Comparison of ENCODE assay signal across 8 cellular contexts in genomic region chr11:69122642-69123431, GRCh38. TPM values are rescaled to one million over a fixed set of nuclear protein-coding genes. Genes with fewer than 3 reads are reported as not detected.
DNase-seq lines count a peak whose midpoint lies in the region; ATAC-seq, FAIRE-seq and TF ChIP-seq lines count a peak whose summit lies in the region.

No MANE protein-coding gene starts in this region.

- H3K27ac ChIP-seq in C4-2B (peak overlapping the region; percentile 52), H1 (ENCODE audit: low read depth, low read length) (peak overlapping the region; percentile 25; the same call in 1 of the 2 replicates), mucosa of rectum (ENCODE audit: low read depth in 2 of 2, low read length in 2 of 2) (peak overlapping the region; percentile 38 to 61)

- H3K79me2 ChIP-seq in H1 (ENCODE audit: control insufficient read depth in 1 of 2, insufficient read depth in 2 of 2, low read length in 2 of 2) = no peaks in the 10 kb centered on the region

- peak; percentile 53 for DNase-seq in activated CD8-positive, alpha-beta T cell treated with anti-CD3 and anti-CD28 coated beads, Interleukin-2, amount 10 ng/mL, durations not matched to agents 7 days and 5 days
- DNase-seq in H1 (ENCODE audit: low read depth in 1 of 2, low spot score in 2 of 2) = peak; percentile 83 to 94
- peak; percentile 85 for DNase-seq in stimulated activated naive CD8-positive, alpha-beta T cell treated with anti-CD3 and anti-CD28 coated beads, Interleukin-15, Interleukin-2, amounts not matched to agents 100 U/mL and 50 U/mL, for 24 hours
- DNase-seq in UCSD-AML1 (lab: John Stamatoyannopoulos, UW; ENCODE audit: unreplicated experiment) = no peak

- H3K18ac ChIP-seq in H1 (ENCODE audit: extremely low read depth, low read length) = peak overlapping the region; percentile 92

- peak overlapping the region; percentile 40; the same call in 1 of the 2 replicates for H2BK15ac ChIP-seq in H1 (ENCODE audit: low read length)

- H3K4me1 ChIP-seq in H1 (replicated peaks in 1 of 4; ENCODE audit: control insufficient read depth in 3 of 4, insufficient read depth in 4 of 4, low read length in 3 of 4) (peaks cover 0 to 26% (median 18%) of the 10 kb centered on the region in 4 experiments; a peak in 6 of 7 replicates), mucosa of rectum (ENCODE audit: control insufficient read depth in 2 of 2, insufficient read depth in 2 of 2, low read length in 2 of 2) (peaks cover 14 to 20% of the 10 kb centered on the region in 2 donors)

- no peaks in the 10 kb centered on the region for H3K79me1 ChIP-seq in H1 (ENCODE audit: low read depth, low read length)

- H2BK20ac ChIP-seq in H1 (ENCODE audit: low read length) = peak overlapping the region; percentile 99; the same call in 1 of the 2 replicates

- H3K36me3 Mint-ChIP-seq in IgD-negative memory B cell = no peaks in the 10 kb centered on the region
- H3K36me3 Mint-ChIP-seq in activated CD8-positive, alpha-beta T cell treated with anti-CD3 and anti-CD28 coated beads, Interleukin-2, amount 10 ng/mL, durations not matched to agents 7 days and 5 days (ENCODE audit: low read depth) = no peaks in the 10 kb centered on the region

- peak overlapping the region; percentile 71 for H3K4ac ChIP-seq in H1 (replicated peaks; ENCODE audit: insufficient read length, low read depth, low read length)

- peak in 1 of 2 experiments; percentile 29; a peak in 1 of 3 replicates for TF ChIP-seq POLR2A in H1 (IDR thresholded peaks at IDR 0.05; ENCODE audit: control extremely low read depth in 1 of 2, low read depth in 2 of 2, low read length in 2 of 2)

- no peaks in the 10 kb centered on the region for H4K20me1 ChIP-seq in H1 (replicated peaks in 1 of 2; ENCODE audit: control insufficient read depth in 1 of 2, insufficient read depth in 2 of 2, low read length in 2 of 2)

- peak; percentile 63 for ATAC-seq in activated CD8-positive, alpha-beta T cell treated with anti-CD3 and anti-CD28 coated beads, Interleukin-2, amount 10 ng/mL, durations not matched to agents 7 days and 5 days
- ATAC-seq in stimulated activated naive CD8-positive, alpha-beta T cell treated with anti-CD3 and anti-CD28 coated beads, Interleukin-15, Interleukin-2, amounts not matched to agents 100 U/mL and 50 U/mL, for 24 hours = peak; percentile 90
- no peak for ATAC-seq in HG03025 (IDR thresholded peaks at IDR 0.05; ENCODE audit: low FRiP score, unreplicated experiment)

- H3K23me2 ChIP-seq in H1 (ENCODE audit: low read depth, low read length) = peaks cover 3% of the 10 kb centered on the region; the same call in 1 of the 2 replicates

- no peak overlapping the region for H3K23ac ChIP-seq in H1 (ENCODE audit: insufficient read length)

- peaks cover 0 to 5% (median under 1%) of the 10 kb centered on the region in 3 donors for H3K9me3 Mint-ChIP-seq in IgD-negative memory B cell
- H3K9me3 Mint-ChIP-seq in activated CD8-positive, alpha-beta T cell treated with anti-CD3 and anti-CD28 coated beads, Interleukin-2, amount 10 ng/mL, durations not matched to agents 7 days and 5 days (ENCODE audit: insufficient read depth) = no peaks in the 10 kb centered on the region

- CTCF ChIA-PET in activated CD8-positive, alpha-beta T cell treated with anti-CD3 and anti-CD28 coated beads, Interleukin-2, amount 10 ng/mL, durations not matched to agents 7 days and 5 days (lab: Charles Lee) = interaction anchor here (1.0 kb wide), 1 partner anchor 21 kb away, joined by 3 read pairs; no protein-coding TSS in a partner anchor
- CTCF ChIA-PET in H1 (lab: Charles Lee; ENCODE audit: partially characterized antibody) = interaction anchor here (0.7 to 3.9 kb wide), 10 partner anchors 9 to 547 kb away, joined by 3 to 20 read pairs (median 4); no protein-coding TSS in a partner anchor

- peak overlapping the region; percentile 99 for H2BK12ac ChIP-seq in H1 (ENCODE audit: low read depth, low read length)

- peak overlapping the region; percentile 12 to 85 (median 70) for H3K4me3 Mint-ChIP-seq in IgD-negative memory B cell
- peak overlapping the region; percentile 28 for H3K4me3 Mint-ChIP-seq in activated CD8-positive, alpha-beta T cell treated with anti-CD3 and anti-CD28 coated beads, Interleukin-2, amount 10 ng/mL, durations not matched to agents 7 days and 5 days

- peak in 1 of 2 experiments; percentile 9; a peak in 1 of 4 replicates for TF ChIP-seq RAD21 in H1 (IDR thresholded peaks at IDR 0.05 in 1 of 2, conservative IDR thresholded peaks at IDR 0.05 in 1 of 2; ENCODE audit: low read depth in 2 of 2, low read length in 2 of 2)

- no peak for TF ChIP-seq CTCF in C4-2B (conservative IDR thresholded peaks at IDR 0.05)
- no peak for TF ChIP-seq CTCF in H1 (IDR thresholded peaks at IDR 0.05; ENCODE audit: control extremely low read depth in 1 of 3, insufficient read depth in 1 of 3, low read depth in 1 of 3, low read length in 3 of 3)

- H3K9me3 ChIP-seq in H1 (ENCODE audit: insufficient read depth in 2 of 2, low read depth in 1 of 2, low read length in 1 of 2) (no peaks in the 10 kb centered on the region; a peak in 2 of 4 replicates), mucosa of rectum (ENCODE audit: control insufficient read depth in 2 of 2, low read length in 2 of 2) (no peaks in the 10 kb centered on the region)

- POLR2A ChIA-PET in activated CD8-positive, alpha-beta T cell treated with anti-CD3 and anti-CD28 coated beads, Interleukin-2, amount 10 ng/mL, durations not matched to agents 7 days and 5 days (lab: Charles Lee) = interaction anchor here (0.6 kb wide), 1 partner anchor 752 kb away, joined by 3 read pairs; no protein-coding TSS in a partner anchor
- POLR2A ChIA-PET in H1 (lab: Charles Lee; ENCODE audit: partially characterized antibody) = interaction anchor here (0.6 to 2.8 kb wide), 7 partner anchors 9 to 516 kb away, joined by 3 to 13 read pairs (median 3); no protein-coding TSS in a partner anchor

- no peak overlapping the region for H2BK120ac ChIP-seq in H1 (replicated peaks; ENCODE audit: low read depth, low read length)

- H3K27ac Mint-ChIP-seq in IgD-negative memory B cell = peak overlapping the region in 1 of 3 donors; percentile 16
- H3K27ac Mint-ChIP-seq in activated CD8-positive, alpha-beta T cell treated with anti-CD3 and anti-CD28 coated beads, Interleukin-2, amount 10 ng/mL, durations not matched to agents 7 days and 5 days = peak overlapping the region; percentile 68

- peak overlapping the region in 3 of 4 experiments; percentile 5 to 47 (median 14); a peak in 4 of 8 replicates for H3K4me3 ChIP-seq in H1 (ENCODE audit: extremely low read depth in 1 of 4, insufficient read depth in 2 of 4, low read depth in 3 of 4, low read length in 4 of 4)
- peak overlapping the region; percentile 41 to 47 for H3K4me3 ChIP-seq in mucosa of rectum (ENCODE audit: low read length in 2 of 2)

- no peak overlapping the region for H4K8ac ChIP-seq in H1 (ENCODE audit: extremely low read depth, insufficient read depth, low read length)

- peak overlapping the region; percentile 62 to 72 for H3K4me2 ChIP-seq in H1 (ENCODE audit: insufficient read depth in 1 of 2, low read depth in 2 of 2, low read length in 2 of 2)

- H3K56ac ChIP-seq in H1 (replicated peaks; ENCODE audit: insufficient read length, low read depth, low read length) = no peak overlapping the region

- peak in 1 of 2 experiments; percentile 86; a peak in 1 of 3 replicates for TF ChIP-seq EP300 in H1 (IDR thresholded peaks at IDR 0.05; ENCODE audit: borderline replicate concordance in 1 of 2, low read depth in 2 of 2, low read length in 2 of 2)

- peaks cover 9% of the 10 kb centered on the region for H3K27me3 Mint-ChIP-seq in IgD-negative memory B cell
- H3K27me3 Mint-ChIP-seq in activated CD8-positive, alpha-beta T cell treated with anti-CD3 and anti-CD28 coated beads, Interleukin-2, amount 10 ng/mL, durations not matched to agents 7 days and 5 days (ENCODE audit: low read depth) = peaks cover under 1% of the 10 kb centered on the region

- peak overlapping the region; percentile 94 for H4K91ac ChIP-seq in H1 (replicated peaks; ENCODE audit: insufficient read length, low read length)

- peaks cover 0 to 4% (median under 1%) of the 10 kb centered on the region in 4 experiments; a peak in 3 of 7 replicates for H3K27me3 ChIP-seq in H1 (replicated peaks in 1 of 4; ENCODE audit: control insufficient read depth in 3 of 4, extremely low read depth in 1 of 4, insufficient read depth in 3 of 4, low read length in 3 of 4)
- H3K27me3 ChIP-seq in mucosa of rectum (ENCODE audit: control insufficient read depth in 2 of 2, insufficient read depth in 2 of 2, low read length in 2 of 2) = no peaks in the 10 kb centered on the region

- H3K9ac ChIP-seq in H1 (replicated peaks in 1 of 4; ENCODE audit: extremely low read depth in 1 of 4, low read depth in 3 of 4, low read length in 3 of 4) (no peak overlapping the region; a peak in 1 of 7 replicates), mucosa of rectum (ENCODE audit: low read depth in 1 of 2, low read length in 2 of 2) (peak overlapping the region in 1 of 2 donors; percentile 40)

- H3K4me1 Mint-ChIP-seq in IgD-negative memory B cell = peaks cover 7 to 20% (median 11%) of the 10 kb centered on the region in 3 donors
- H3K4me1 Mint-ChIP-seq in activated CD8-positive, alpha-beta T cell treated with anti-CD3 and anti-CD28 coated beads, Interleukin-2, amount 10 ng/mL, durations not matched to agents 7 days and 5 days (ENCODE audit: low read depth) = peaks cover 28% of the 10 kb centered on the region

- FAIRE-seq in H1 (lab: Jason Lieb, UNC) = no peak

- H2AFZ ChIP-seq in H1 (ENCODE audit: low read length) = no peak overlapping the region

- peak overlapping the region; percentile 82; the same call in 1 of the 2 replicates for H2AK5ac ChIP-seq in H1 (ENCODE audit: low read depth, low read length)

- H3K36me3 ChIP-seq in H1 (ENCODE audit: control insufficient read depth in 2 of 4, insufficient read depth in 4 of 4, low read length in 3 of 4) (no peaks in the 10 kb centered on the region), mucosa of rectum (ENCODE audit: control insufficient read depth in 2 of 2, insufficient read depth in 2 of 2, low read length in 2 of 2) (no peaks in the 10 kb centered on the region)

- no peak overlapping the region for H3K14ac ChIP-seq in H1 (ENCODE audit: insufficient read length)

- peak overlapping the region; percentile 61 for H4K5ac ChIP-seq in H1 (ENCODE audit: insufficient read length, low read depth, low read length)

- 3% methylated on average over 25 of the region's 26 CpGs; no CpG with 5 or more reads in 1 of the 2 experiments for WGBS in H1 (ENCODE audit: extremely low coverage in 1 of 2, insufficient coverage in 1 of 2, insufficient read length in 1 of 2, insufficient replicate concordance in 2 of 2, low coverage in 1 of 2, low lambda C conversion rate in 2 of 2, missing lambda C conversion rate in 1 of 2), 2 experiments

- peak overlapping the region; percentile 96; the same call in 1 of the 2 replicates for H2BK5ac ChIP-seq in H1 (ENCODE audit: low read depth, low read length)

RNA-seq across cellular contexts. Expression of gene SMIM38, which starts 32.9 kb away (rescaled TPM):
- not detected for polyA plus RNA-seq in IgD-negative memory B cell
- total RNA-seq in activated CD8-positive, alpha-beta T cell treated with anti-CD3 and anti-CD28 coated beads, Interleukin-2, amount 10 ng/mL, durations not matched to agents 7 days and 5 days = under 1 TPM in 1 of 2 experiments, not detected in 1; 0.18 TPM
- 0.15 and 0.20 TPM in 2 replicates for total RNA-seq in H1 (2021; fragmentation: NEBNext Ultra II Directional; extraction: Animal tissue kit (Norgen Biotek cat#: 25700))
- polyA plus RNA-seq in H1 (2011; rRNA removed) = 0.17 TPM in 2 replicates
- 0.13 TPM for polyA plus RNA-seq in H1 (2011; cell fraction: cytosol; rRNA removed)
- polyA plus RNA-seq in H1 (2011; cell fraction: nucleus; rRNA removed) = 1.6 TPM
- 0.26 to 0.81 TPM (median 0.35 TPM) in 4 replicates for polyA plus RNA-seq in H1 (2012, experiment 1 of 2)
- polyA plus RNA-seq in H1 (2012, experiment 2 of 2) = not detected
- polyA plus RNA-seq in H1 (2013, experiment 1 of 2) = 0.04 TPM
- polyA plus RNA-seq in H1 (2013, experiment 2 of 2) = 0.07 TPM
- polyA minus RNA-seq in H1 (2011; rRNA and poly(A)+ RNA removed) = 0.38 and 0.44 TPM in 2 replicates
- 0.51 TPM for polyA minus RNA-seq in H1 (2011; cell fraction: cytosol; rRNA and poly(A)+ RNA removed)
- 0.60 TPM for polyA minus RNA-seq in H1 (2011; cell fraction: nucleus; rRNA and poly(A)+ RNA removed)
